Comparison of ENCODE assay signal across 8 cellular contexts in genomic region chr22:46007848-46008261, GRCh38. TPM values are rescaled to one million over a fixed set of nuclear protein-coding genes. Genes with fewer than 3 reads are reported as not detected.
DNase-seq lines count a peak whose midpoint lies in the region; ATAC-seq and TF ChIP-seq lines count a peak whose summit lies in the region.

No MANE protein-coding gene starts in this region.

- peak overlapping the region; percentile 48; the same call in 1 of the 2 replicates for H3K9ac ChIP-seq in IMR-90 (ENCODE audit: low read depth, low read length)

- peak overlapping the region; percentile 75 for H4K5ac ChIP-seq in IMR-90 (ENCODE audit: low read depth, low read length)

- H3K4me2 ChIP-seq in IMR-90 (ENCODE audit: low read depth, low read length) = no peak overlapping the region

- H2BK5ac ChIP-seq in IMR-90 (ENCODE audit: low read depth, low read length, poor library complexity, severe bottlenecking) = peak overlapping the region; percentile 59

- H2BK15ac ChIP-seq in IMR-90 (ENCODE audit: low read depth, low read length) = no peak overlapping the region; the same call in 2 of the 3 replicates

- dilution Hi-C loops in IMR-90 (cut with HindIII; ENCODE audit: low sequenced_read_pairs, unreplicated experiment) = no loop called here

- in situ Hi-C loops in IMR-90 (cut with MboI; ENCODE audit: low sequenced_read_pairs) = loop anchor here (5.0 kb wide), 1 partner anchor 109 kb away; no protein-coding TSS in a partner anchor

- H2BK120ac ChIP-seq in IMR-90 (ENCODE audit: low read depth, low read length) = peak overlapping the region; percentile 85; the same call in 1 of the 2 replicates

- H3K14ac ChIP-seq in IMR-90 (replicated peaks; ENCODE audit: low read depth, low read length) = peak overlapping the region; percentile 85; the same call in 1 of the 2 replicates

- peaks cover 0 to 8% of the 10 kb centered on the region in 2 experiments; a peak in 1 of 4 replicates for H3K79me1 ChIP-seq in IMR-90 (ENCODE audit: low read depth in 1 of 2, low read length in 2 of 2)

- H2AK9ac ChIP-seq in IMR-90 (replicated peaks; ENCODE audit: low read depth, low read length, poor library complexity) = peak overlapping the region; percentile 99

- CTCF ChIA-PET in IMR-90 (lab: Yijun Ruan, JAX) = no interaction called here

- TF ChIP-seq POLR2A in IMR-90 (IDR thresholded peaks at IDR 0.05; ENCODE audit: low read depth, low read length) = no peak
- TF ChIP-seq POLR2A in testis (IDR thresholded peaks at IDR 0.05) = no peak

- 74% methylated on average over 5 of the region's 25 CpGs; no CpG with 5 or more reads in 1 of the 2 experiments for WGBS in IMR-90 (ENCODE audit: extremely low coverage in 2 of 2, insufficient read length in 1 of 2), 2 experiments
- WGBS in testis, 2 donors = 32% methylated on average over 25 of the region's 25 CpGs; no CpG with 5 or more reads in 1 of the 2 donors

- no peaks in the 10 kb centered on the region for H4K20me1 ChIP-seq in IMR-90 (ENCODE audit: insufficient read depth, low read length)

- peak overlapping the region; percentile 88 for H2AK5ac ChIP-seq in IMR-90 (ENCODE audit: low read depth, low read length)

- ATAC-seq in IMR-90 (ENCODE audit: low read depth) (peak; percentile 46), HG03108 (IDR thresholded peaks at IDR 0.05; ENCODE audit: unreplicated experiment) (no peak)

- H3K9me3 ChIP-seq in IMR-90 (ENCODE audit: control insufficient read depth, insufficient read depth, low read length) (peaks cover 5% of the 10 kb centered on the region), ascending aorta (no peaks in the 10 kb centered on the region), testis (no peaks in the 10 kb centered on the region), WERI-Rb-1 (ENCODE audit: severe bottlenecking) (peaks cover 5% of the 10 kb centered on the region)

- intact Hi-C loops in IMR-90 (cut with micrococcal nuclease) = no loop called here
- intact Hi-C loops in ascending aorta (cut with DNase I) = loop anchor here (1.0 to 5.0 kb wide), 3 partner anchors 27 to 259 kb away; partner anchors contain the start of genes PPARA and TTC38
- intact Hi-C loops in testis (cut with DNase I; ENCODE audit: low total_unique reads) = loop anchor here (5.0 kb wide), 1 partner anchor 109 kb away; no protein-coding TSS in a partner anchor

- no peaks in the 10 kb centered on the region for H3K27me3 ChIP-seq in IMR-90 (ENCODE audit: control insufficient read depth, insufficient read depth, low read length)
- H3K27me3 ChIP-seq in ascending aorta = no peaks in the 10 kb centered on the region
- H3K27me3 ChIP-seq in testis = no peaks in the 10 kb centered on the region
- no peaks in the 10 kb centered on the region for H3K27me3 ChIP-seq in WERI-Rb-1 (ENCODE audit: insufficient read depth, low read depth, severe bottlenecking)

- peak; percentile 87 for DNase-seq in IMR-90
- DNase-seq in ascending aorta (ENCODE audit: low spot score in 2 of 2) = peak; percentile 72 to 96
- DNase-seq in iPS-NIHi11 (ENCODE audit: low spot score) = peak; percentile 58
- DNase-seq in testis = peak; percentile 88
- no peak for DNase-seq in WERI-Rb-1
- DNase-seq in GF-D8 (lab: John Stamatoyannopoulos, UW) = no peak
- no peak for DNase-seq in central memory CD4-positive, alpha-beta T cell

- no peak for TF ChIP-seq RAD21 in IMR-90 (IDR thresholded peaks at IDR 0.05; ENCODE audit: low read length)

- peak overlapping the region; percentile 67 for H3K27ac ChIP-seq in IMR-90 (ENCODE audit: insufficient read depth, low read length)
- H3K27ac ChIP-seq in ascending aorta = peak overlapping the region; percentile 97 to 99
- peak overlapping the region; percentile 89 to 91 for H3K27ac ChIP-seq in testis
- H3K27ac ChIP-seq in WERI-Rb-1 = no peak overlapping the region

- no peak overlapping the region for H3K4me3 ChIP-seq in IMR-90 (ENCODE audit: insufficient read depth, low read depth, low read length)
- peak overlapping the region in 1 of 2 donors; percentile 37 for H3K4me3 ChIP-seq in ascending aorta
- no peak overlapping the region for H3K4me3 ChIP-seq in testis
- no peak overlapping the region for H3K4me3 ChIP-seq in WERI-Rb-1 (ENCODE audit: low read depth, low read length)

- H3K23ac ChIP-seq in IMR-90 (ENCODE audit: low read depth, low read length) = no peak overlapping the region

- H3K56ac ChIP-seq in IMR-90 (ENCODE audit: extremely low read depth, insufficient read depth, low read length) = peak overlapping the region; percentile 23; the same call in 1 of the 2 replicates

- no peak overlapping the region; the same call in 1 of the 2 replicates for H2BK20ac ChIP-seq in IMR-90 (ENCODE audit: low read depth, low read length)

- POLR2A ChIA-PET in IMR-90 (lab: Charles Lee; ENCODE audit: unreplicated experiment) = no interaction called here

- peaks cover 29% of the 10 kb centered on the region for H3K4me1 ChIP-seq in IMR-90 (ENCODE audit: control insufficient read depth, insufficient read depth, low read length)
- H3K4me1 ChIP-seq in ascending aorta = peaks cover 21 to 31% of the 10 kb centered on the region in 2 donors
- H3K4me1 ChIP-seq in testis = peaks cover 46% of the 10 kb centered on the region

- peak overlapping the region; percentile 93 for H2AFZ ChIP-seq in IMR-90 (replicated peaks; ENCODE audit: low read length, poor library complexity)

- peak overlapping the region; percentile 87 for H4K91ac ChIP-seq in IMR-90 (ENCODE audit: insufficient read depth, low read depth, low read length)

- H3K4ac ChIP-seq in IMR-90 (ENCODE audit: low read depth, low read length) = peak overlapping the region; percentile 85

- no peaks in the 10 kb centered on the region for H3K36me3 ChIP-seq in IMR-90 (ENCODE audit: control insufficient read depth, insufficient read depth, low read length)
- no peaks in the 10 kb centered on the region for H3K36me3 ChIP-seq in ascending aorta
- no peaks in the 10 kb centered on the region for H3K36me3 ChIP-seq in testis (ENCODE audit: low read depth, missing control alignments)
- no peaks in the 10 kb centered on the region for H3K36me3 ChIP-seq in WERI-Rb-1

- H4K8ac ChIP-seq in IMR-90 (ENCODE audit: low read depth in 2 of 2, low read length in 2 of 2) = peak overlapping the region; percentile 59 to 91

- no peak for TF ChIP-seq CTCF in IMR-90 (conservative IDR thresholded peaks at IDR 0.05; ENCODE audit: low read depth, low read length)
- TF ChIP-seq CTCF in ascending aorta (IDR thresholded peaks at IDR 0.05) = peak in 2 of 3 experiments; percentile 3 to 21
- TF ChIP-seq CTCF in testis (IDR thresholded peaks at IDR 0.05) = no peak
- no peak for TF ChIP-seq CTCF in WERI-Rb-1 (IDR thresholded peaks at IDR 0.05; ENCODE audit: low read depth, low read length)

- peak overlapping the region; percentile 48; the same call in 1 of the 2 replicates for H3K18ac ChIP-seq in IMR-90 (ENCODE audit: low read depth, low read length)

- no TSS peak for BruUV-seq in IMR-90 (replicated peaks; lab: Mats Ljungman, UMichigan)

- H3K9me1 ChIP-seq in IMR-90 (ENCODE audit: insufficient read depth, low read length) = peaks cover 10% of the 10 kb centered on the region

TF ChIP-seq in IMR-90, 13 proteins besides CTCF, POLR2A, EP300 and RAD21:
- TF ChIP-seq MAFK (IDR thresholded peaks at IDR 0.05; ENCODE audit: low read depth, low read length) = no peak
- peak; percentile 35; the same call in 1 of the 2 replicates for TF ChIP-seq MAZ (IDR thresholded peaks at IDR 0.05; ENCODE audit: borderline replicate concordance, low read depth, low read length)
- no peak for TF ChIP-seq SMC3 (IDR thresholded peaks at IDR 0.05; ENCODE audit: low read depth, low read length)
- no peak for TF ChIP-seq MXI1 (IDR thresholded peaks at IDR 0.05; ENCODE audit: borderline replicate concordance, low read depth, low read length)
- TF ChIP-seq BHLHE40 (IDR thresholded peaks at IDR 0.05; ENCODE audit: low read depth, low read length) = peak; percentile 43; the same call in 1 of the 2 replicates
TF ChIP-seq in IMR-90: peak in this region for 2.

RNA-seq across cellular contexts. Expression of gene WNT7B, which starts 30.9 kb away (rescaled TPM):
- under 0.01 TPM in 2 replicates for total RNA-seq in IMR-90 (2012; rRNA removed)
- 0.15 and 0.16 TPM in 2 replicates for polyA plus RNA-seq in IMR-90 (2012; rRNA removed)
- 0.21 and 0.23 TPM in 2 replicates for polyA plus RNA-seq in IMR-90 (2012; cell fraction: cytosol; rRNA removed)
- polyA plus RNA-seq in IMR-90 (2012; cell fraction: nucleus; rRNA removed; ENCODE audit: low replicate concordance) = 0.10 and 0.15 TPM in 2 replicates
- total RNA-seq in ascending aorta = not detected
- total RNA-seq in testis = 1 to 10 TPM; 1.3 to 1.9 TPM
- 0.65 TPM for polyA plus RNA-seq in testis (ENCODE audit: insufficient read depth, low read depth, low replicate concordance)

Comparison
In these comparisons a context has a peak if more than half of its experiments do, and no peak if none do; other contexts are left out.
1. DNase-seq: peak in IMR-90 (single experiment), ascending aorta (2 of 2), iPS-NIHi11 (single experiment) and testis (single experiment); none in WERI-Rb-1 (single experiment), GF-D8 (single experiment) and central memory CD4-positive, alpha-beta T cell (single experiment).
2. CTCF ChIP-seq: peak in ascending aorta (2 of 3); none in IMR-90 (single experiment), testis (0 of 3) and WERI-Rb-1 (single experiment).